In the genomic region with DNA sequence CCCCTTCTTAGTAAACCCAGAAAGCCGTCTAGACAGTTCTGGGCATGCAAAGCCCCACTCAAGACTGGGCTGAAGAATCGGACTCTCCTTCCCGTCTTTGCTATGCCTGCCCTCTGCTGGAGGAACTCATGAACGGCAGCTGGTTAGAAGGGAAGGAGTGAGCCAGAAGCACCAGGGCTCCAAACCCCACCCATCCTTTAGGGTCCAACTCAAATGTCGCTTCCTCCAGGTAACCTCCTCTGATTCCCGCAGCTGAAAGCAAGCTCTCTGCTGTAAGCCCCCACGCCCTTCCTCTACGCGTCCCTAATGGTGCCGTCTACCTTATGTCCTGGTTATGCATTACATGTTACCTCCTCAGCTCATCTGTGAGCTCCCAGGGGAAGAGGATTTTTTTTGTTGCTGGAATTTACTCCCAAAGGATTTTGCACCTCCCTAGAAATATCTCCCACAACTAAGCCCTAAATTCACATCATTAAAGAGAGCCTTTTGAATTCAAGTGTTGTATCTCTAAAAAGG, we compare ENCODE assay signal across 9 cellular contexts. TPM values are rescaled to one million over a fixed set of nuclear protein-coding genes. Genes with fewer than 3 reads are reported as not detected.
DNase-seq lines count a peak whose midpoint lies in the region; ATAC-seq and TF ChIP-seq lines count a peak whose summit lies in the region.
"Had no signal": no experiment of that assay in that cellular context is flagged by ENCODE, and none has a peak within 500 bp of the region (broad histone marks: within the 10 kb centered on the region; RNA-seq: fewer than 3 reads in every experiment).

No MANE protein-coding gene starts in this region.

- CTCF ChIA-PET in activated CD4-positive, alpha-beta T cell treated with anti-CD3 and anti-CD28 coated beads, Interleukin-2, amount 10 ng/mL, durations not matched to agents 7 days and 5 days (lab: Charles Lee): interaction anchor here (0.8 to 4.5 kb wide), 9 partner anchors 12 to 933 kb away, joined by 3 to 35 read pairs (median 3); no protein-coding TSS in a partner anchor

- no peak overlapping the region for H3K27ac Mint-ChIP-seq in activated CD4-positive, alpha-beta T cell treated with anti-CD3 and anti-CD28 coated beads, Interleukin-2, amount 10 ng/mL, durations not matched to agents 7 days and 5 days

- peak; percentile 84 for ATAC-seq in HG03460 (IDR thresholded peaks at IDR 0.05; ENCODE audit: unreplicated experiment)
- ATAC-seq in HG03457 (IDR thresholded peaks at IDR 0.05; ENCODE audit: unreplicated experiment): no peak

- TF ChIP-seq POLR2A in lower leg skin (IDR thresholded peaks at IDR 0.05): no peak

- H3K27me3 Mint-ChIP-seq in activated CD4-positive, alpha-beta T cell treated with anti-CD3 and anti-CD28 coated beads, Interleukin-2, amount 10 ng/mL, durations not matched to agents 7 days and 5 days: peaks cover 14% of the 10 kb centered on the region

- peak; percentile 84 for DNase-seq in GM12865 (ENCODE audit: low read depth)
- peak; percentile 84 to 91 for DNase-seq in NCI-H526 (lab: John Stamatoyannopoulos, UW)
- DNase-seq in activated CD4-positive, alpha-beta T cell treated with anti-CD3 and anti-CD28 coated beads, Interleukin-2, amount 10 ng/mL, durations not matched to agents 7 days and 5 days: peak; percentile 85
- peak; percentile 85 for DNase-seq in dermis blood vessel endothelial cell
- DNase-seq in lower leg skin (ENCODE audit: low spot score in 2 of 2): peak; percentile 66 to 93
- peak; percentile 51 to 67 (median 58) for DNase-seq in stimulated activated CD4-positive, alpha-beta T cell treated with anti-CD3 and anti-CD28 coated beads, TNF-alpha, amount 100 ng/mL, for 48 hours (ENCODE audit: low read depth in 3 of 3)

- TF ChIP-seq CTCF in GM12865 (IDR thresholded peaks at IDR 0.05; ENCODE audit: insufficient read depth, low read depth, low read length, missing control alignments) (peak; percentile 96), lower leg skin (IDR thresholded peaks at IDR 0.05) (no peak)

- POLR2A ChIA-PET in activated CD4-positive, alpha-beta T cell treated with anti-CD3 and anti-CD28 coated beads, Interleukin-2, amount 10 ng/mL, durations not matched to agents 7 days and 5 days (lab: Charles Lee): interaction anchor here (0.6 to 0.7 kb wide), 2 partner anchors 111 to 365 kb away, joined by 4 read pairs; no protein-coding TSS in a partner anchor

- intact Hi-C loops in lower leg skin (cut with DNase I; ENCODE audit: low total_unique reads): no loop called here

- 6 to 8% methylated on average over 10 of the region's 10 CpGs for WGBS in lower leg skin, 2 donors

- no peak overlapping the region for H3K4me3 Mint-ChIP-seq in activated CD4-positive, alpha-beta T cell treated with anti-CD3 and anti-CD28 coated beads, Interleukin-2, amount 10 ng/mL, durations not matched to agents 7 days and 5 days

- H3K4me3 ChIP-seq in GM12865 (ENCODE audit: low read depth, low read length): no peak overlapping the region
- no peak overlapping the region for H3K4me3 ChIP-seq in lower leg skin (ENCODE audit: low read depth, poor library complexity, severe bottlenecking)
- H3K4me3 ChIP-seq: skin epidermis had no signal

- no peaks in the 10 kb centered on the region for H3K9me3 Mint-ChIP-seq in activated CD4-positive, alpha-beta T cell treated with anti-CD3 and anti-CD28 coated beads, Interleukin-2, amount 10 ng/mL, durations not matched to agents 7 days and 5 days

- no peaks in the 10 kb centered on the region for H3K36me3 Mint-ChIP-seq in activated CD4-positive, alpha-beta T cell treated with anti-CD3 and anti-CD28 coated beads, Interleukin-2, amount 10 ng/mL, durations not matched to agents 7 days and 5 days (ENCODE audit: low read depth)

- H3K4me1 Mint-ChIP-seq in activated CD4-positive, alpha-beta T cell treated with anti-CD3 and anti-CD28 coated beads, Interleukin-2, amount 10 ng/mL, durations not matched to agents 7 days and 5 days: peaks cover 8% of the 10 kb centered on the region

RNA-seq across cellular contexts. Expression of gene SCN8A, which starts 59.0 kb away (rescaled TPM):
- under 1 TPM; 0.52 to 0.67 TPM for total RNA-seq in activated CD4-positive, alpha-beta T cell treated with anti-CD3 and anti-CD28 coated beads, Interleukin-2, amount 10 ng/mL, durations not matched to agents 7 days and 5 days
- total RNA-seq in dermis blood vessel endothelial cell: 0.42 and 1.5 TPM in 2 replicates
- total RNA-seq in lower leg skin: under 1 TPM; 0.42 to 0.80 (median 0.65) TPM
